Comparison of ENCODE assay signal across 1 cellular context in genomic region chr18:61988100-61988499, GRCh38.
TF ChIP-seq lines count a peak whose summit lies in the region.

No MANE protein-coding gene starts in this region.

TF ChIP-seq in HEK293, 187 proteins besides CTCF, POLR2A, EP300 and RAD21 (continued from another document and continues in another):
- TF ChIP-seq, protein P1, sequence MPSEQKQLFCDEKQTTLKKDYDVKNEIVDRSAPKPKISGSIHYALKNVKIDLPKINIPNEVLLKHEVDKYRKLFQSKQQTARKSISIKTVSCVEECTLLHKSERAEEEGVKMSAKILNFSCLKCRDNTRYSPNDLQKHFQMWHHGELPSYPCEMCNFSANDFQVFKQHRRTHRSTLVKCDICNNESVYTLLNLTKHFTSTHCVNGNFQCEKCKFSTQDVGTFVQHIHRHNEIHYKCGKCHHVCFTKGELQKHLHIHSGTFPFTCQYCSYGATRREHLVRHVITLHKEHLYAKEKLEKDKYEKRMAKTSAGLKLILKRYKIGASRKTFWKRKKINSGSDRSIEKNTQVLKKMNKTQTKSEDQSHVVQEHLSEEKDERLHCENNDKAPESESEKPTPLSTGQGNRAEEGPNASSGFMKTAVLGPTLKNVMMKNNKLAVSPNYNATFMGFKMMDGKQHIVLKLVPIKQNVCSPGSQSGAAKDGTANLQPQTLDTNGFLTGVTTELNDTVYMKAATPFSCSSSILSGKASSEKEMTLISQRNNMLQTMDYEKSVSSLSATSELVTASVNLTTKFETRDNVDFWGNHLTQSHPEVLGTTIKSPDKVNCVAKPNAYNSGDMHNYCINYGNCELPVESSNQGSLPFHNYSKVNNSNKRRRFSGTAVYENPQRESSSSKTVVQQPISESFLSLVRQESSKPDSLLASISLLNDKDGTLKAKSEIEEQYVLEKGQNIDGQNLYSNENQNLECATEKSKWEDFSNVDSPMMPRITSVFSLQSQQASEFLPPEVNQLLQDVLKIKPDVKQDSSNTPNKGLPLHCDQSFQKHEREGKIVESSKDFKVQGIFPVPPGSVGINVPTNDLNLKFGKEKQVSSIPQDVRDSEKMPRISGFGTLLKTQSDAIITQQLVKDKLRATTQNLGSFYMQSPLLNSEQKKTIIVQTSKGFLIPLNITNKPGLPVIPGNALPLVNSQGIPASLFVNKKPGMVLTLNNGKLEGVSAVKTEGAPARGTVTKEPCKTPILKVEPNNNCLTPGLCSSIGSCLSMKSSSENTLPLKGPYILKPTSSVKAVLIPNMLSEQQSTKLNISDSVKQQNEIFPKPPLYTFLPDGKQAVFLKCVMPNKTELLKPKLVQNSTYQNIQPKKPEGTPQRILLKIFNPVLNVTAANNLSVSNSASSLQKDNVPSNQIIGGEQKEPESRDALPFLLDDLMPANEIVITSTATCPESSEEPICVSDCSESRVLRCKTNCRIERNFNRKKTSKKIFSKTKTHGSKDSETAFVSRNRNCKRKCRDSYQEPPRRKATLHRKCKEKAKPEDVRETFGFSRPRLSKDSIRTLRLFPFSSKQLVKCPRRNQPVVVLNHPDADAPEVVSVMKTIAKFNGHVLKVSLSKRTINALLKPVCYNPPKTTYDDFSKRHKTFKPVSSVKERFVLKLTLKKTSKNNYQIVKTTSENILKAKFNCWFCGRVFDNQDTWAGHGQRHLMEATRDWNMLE (tag by site-specific recombination; conservative IDR thresholded peaks at IDR 0.05; ENCODE audit: low read depth), result no peak; the same call in 1 of the 2 replicates
- no peak for TF ChIP-seq ZNF48 (tag by site-specific recombination; IDR thresholded peaks at IDR 0.05)
- no peak for TF ChIP-seq ZNF266 (tag by site-specific recombination; IDR thresholded peaks at IDR 0.05; ENCODE audit: low read depth)
- 0 out of 2 replicates have a peak, but pooled peaks have one; percentile 17 for TF ChIP-seq ZNF398 (tag by site-specific recombination; IDR thresholded peaks at IDR 0.05)
- no peak for TF ChIP-seq SCRT2 (tag by site-specific recombination; IDR thresholded peaks at IDR 0.05)
- TF ChIP-seq ZNF510 (tag by site-specific recombination; IDR thresholded peaks at IDR 0.05; ENCODE audit: insufficient replicate concordance), result no peak
- no peak for TF ChIP-seq ZNF184 (tag by site-specific recombination; IDR thresholded peaks at IDR 0.05)
- TF ChIP-seq ZNF155 (tag by site-specific recombination; IDR thresholded peaks at IDR 0.05), result no peak
- TF ChIP-seq ZNF202 (tag by site-specific recombination; IDR thresholded peaks at IDR 0.05; ENCODE audit: borderline replicate concordance), result no peak
- TF ChIP-seq HOXD13 (CRISPR knock-in tag; IDR thresholded peaks at IDR 0.05; ENCODE audit: borderline replicate concordance), result no peak
- TF ChIP-seq ZNF768 (tag by site-specific recombination; IDR thresholded peaks at IDR 0.05), result no peak
- TF ChIP-seq ZNF311 (tag by site-specific recombination; IDR thresholded peaks at IDR 0.05; ENCODE audit: borderline replicate concordance), result no peak
- TF ChIP-seq ZBTB44 (tag by site-specific recombination; IDR thresholded peaks at IDR 0.05), result no peak
- TF ChIP-seq TCF7L2 (IDR thresholded peaks at IDR 0.05; ENCODE audit: borderline replicate concordance, low read depth, low read length), result no peak
- TF ChIP-seq ZNF394 (tag by site-specific recombination; IDR thresholded peaks at IDR 0.05; ENCODE audit: borderline replicate concordance), result peak; percentile 23; the same call in 1 of the 2 replicates
- TF ChIP-seq ZFP41 (tag by site-specific recombination; IDR thresholded peaks at IDR 0.05; ENCODE audit: borderline replicate concordance), result no peak
- TF ChIP-seq ZBTB20 (tag by site-specific recombination; IDR thresholded peaks at IDR 0.05), result no peak
- no peak for TF ChIP-seq ZNF626 (tag by site-specific recombination; IDR thresholded peaks at IDR 0.05)
- no peak for TF ChIP-seq KLF1 (tag by site-specific recombination; IDR thresholded peaks at IDR 0.05)
- no peak for TF ChIP-seq SP3 (tag by site-specific recombination; IDR thresholded peaks at IDR 0.05)
- TF ChIP-seq ZNF548 (tag by site-specific recombination; IDR thresholded peaks at IDR 0.05), result no peak
- TF ChIP-seq IKZF3 (tag by site-specific recombination; IDR thresholded peaks at IDR 0.05), result no peak
- TF ChIP-seq YY2 (tag by site-specific recombination; IDR thresholded peaks at IDR 0.05), result no peak
- peak; percentile 35; the same call in 1 of the 2 replicates for TF ChIP-seq SP7 (tag by site-specific recombination; IDR thresholded peaks at IDR 0.05)
- TF ChIP-seq, protein P2, sequence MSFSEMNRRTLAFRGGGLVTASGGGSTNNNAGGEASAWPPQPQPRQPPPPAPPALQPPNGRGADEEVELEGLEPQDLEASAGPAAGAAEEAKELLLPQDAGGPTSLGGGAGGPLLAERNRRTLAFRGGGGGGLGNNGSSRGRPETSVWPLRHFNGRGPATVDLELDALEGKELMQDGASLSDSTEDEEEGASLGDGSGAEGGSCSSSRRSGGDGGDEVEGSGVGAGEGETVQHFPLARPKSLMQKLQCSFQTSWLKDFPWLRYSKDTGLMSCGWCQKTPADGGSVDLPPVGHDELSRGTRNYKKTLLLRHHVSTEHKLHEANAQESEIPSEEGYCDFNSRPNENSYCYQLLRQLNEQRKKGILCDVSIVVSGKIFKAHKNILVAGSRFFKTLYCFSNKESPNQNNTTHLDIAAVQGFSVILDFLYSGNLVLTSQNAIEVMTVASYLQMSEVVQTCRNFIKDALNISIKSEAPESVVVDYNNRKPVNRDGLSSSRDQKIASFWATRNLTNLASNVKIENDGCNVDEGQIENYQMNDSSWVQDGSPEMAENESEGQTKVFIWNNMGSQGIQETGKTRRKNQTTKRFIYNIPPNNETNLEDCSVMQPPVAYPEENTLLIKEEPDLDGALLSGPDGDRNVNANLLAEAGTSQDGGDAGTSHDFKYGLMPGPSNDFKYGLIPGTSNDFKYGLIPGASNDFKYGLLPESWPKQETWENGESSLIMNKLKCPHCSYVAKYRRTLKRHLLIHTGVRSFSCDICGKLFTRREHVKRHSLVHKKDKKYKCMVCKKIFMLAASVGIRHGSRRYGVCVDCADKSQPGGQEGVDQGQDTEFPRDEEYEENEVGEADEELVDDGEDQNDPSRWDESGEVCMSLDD (tag by site-specific recombination; IDR thresholded peaks at IDR 0.05), result no peak
- TF ChIP-seq ZBTB8A (tag by site-specific recombination; IDR thresholded peaks at IDR 0.05), result 0 out of 2 replicates have a peak, but pooled peaks have one; percentile 11
- TF ChIP-seq, protein P3, sequence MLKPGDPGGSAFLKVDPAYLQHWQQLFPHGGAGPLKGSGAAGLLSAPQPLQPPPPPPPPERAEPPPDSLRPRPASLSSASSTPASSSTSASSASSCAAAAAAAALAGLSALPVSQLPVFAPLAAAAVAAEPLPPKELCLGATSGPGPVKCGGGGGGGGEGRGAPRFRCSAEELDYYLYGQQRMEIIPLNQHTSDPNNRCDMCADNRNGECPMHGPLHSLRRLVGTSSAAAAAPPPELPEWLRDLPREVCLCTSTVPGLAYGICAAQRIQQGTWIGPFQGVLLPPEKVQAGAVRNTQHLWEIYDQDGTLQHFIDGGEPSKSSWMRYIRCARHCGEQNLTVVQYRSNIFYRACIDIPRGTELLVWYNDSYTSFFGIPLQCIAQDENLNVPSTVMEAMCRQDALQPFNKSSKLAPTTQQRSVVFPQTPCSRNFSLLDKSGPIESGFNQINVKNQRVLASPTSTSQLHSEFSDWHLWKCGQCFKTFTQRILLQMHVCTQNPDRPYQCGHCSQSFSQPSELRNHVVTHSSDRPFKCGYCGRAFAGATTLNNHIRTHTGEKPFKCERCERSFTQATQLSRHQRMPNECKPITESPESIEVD (tag by site-specific recombination; IDR thresholded peaks at IDR 0.05), result peak; percentile 61
- no peak for TF ChIP-seq ZNF473 (tag by site-specific recombination; IDR thresholded peaks at IDR 0.05)
- 0 out of 2 replicates have a peak, but pooled peaks have one; percentile 18 for TF ChIP-seq OVOL3 (tag by site-specific recombination; IDR thresholded peaks at IDR 0.05)
- no peak for TF ChIP-seq ZNF2 (tag by site-specific recombination; IDR thresholded peaks at IDR 0.05)
- TF ChIP-seq, protein P4, sequence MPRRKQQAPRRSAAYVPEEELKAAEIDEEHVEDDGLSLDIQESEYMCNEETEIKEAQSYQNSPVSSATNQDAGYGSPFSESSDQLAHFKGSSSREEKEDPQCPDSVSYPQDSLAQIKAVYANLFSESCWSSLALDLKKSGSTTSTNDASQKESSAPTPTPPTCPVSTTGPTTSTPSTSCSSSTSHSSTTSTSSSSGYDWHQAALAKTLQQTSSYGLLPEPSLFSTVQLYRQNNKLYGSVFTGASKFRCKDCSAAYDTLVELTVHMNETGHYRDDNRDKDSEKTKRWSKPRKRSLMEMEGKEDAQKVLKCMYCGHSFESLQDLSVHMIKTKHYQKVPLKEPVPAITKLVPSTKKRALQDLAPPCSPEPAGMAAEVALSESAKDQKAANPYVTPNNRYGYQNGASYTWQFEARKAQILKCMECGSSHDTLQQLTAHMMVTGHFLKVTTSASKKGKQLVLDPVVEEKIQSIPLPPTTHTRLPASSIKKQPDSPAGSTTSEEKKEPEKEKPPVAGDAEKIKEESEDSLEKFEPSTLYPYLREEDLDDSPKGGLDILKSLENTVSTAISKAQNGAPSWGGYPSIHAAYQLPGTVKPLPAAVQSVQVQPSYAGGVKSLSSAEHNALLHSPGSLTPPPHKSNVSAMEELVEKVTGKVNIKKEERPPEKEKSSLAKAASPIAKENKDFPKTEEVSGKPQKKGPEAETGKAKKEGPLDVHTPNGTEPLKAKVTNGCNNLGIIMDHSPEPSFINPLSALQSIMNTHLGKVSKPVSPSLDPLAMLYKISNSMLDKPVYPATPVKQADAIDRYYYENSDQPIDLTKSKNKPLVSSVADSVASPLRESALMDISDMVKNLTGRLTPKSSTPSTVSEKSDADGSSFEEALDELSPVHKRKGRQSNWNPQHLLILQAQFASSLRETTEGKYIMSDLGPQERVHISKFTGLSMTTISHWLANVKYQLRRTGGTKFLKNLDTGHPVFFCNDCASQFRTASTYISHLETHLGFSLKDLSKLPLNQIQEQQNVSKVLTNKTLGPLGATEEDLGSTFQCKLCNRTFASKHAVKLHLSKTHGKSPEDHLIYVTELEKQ (tag by site-specific recombination; IDR thresholded peaks at IDR 0.05; ENCODE audit: borderline replicate concordance), result no peak
- TF ChIP-seq, protein P5, sequence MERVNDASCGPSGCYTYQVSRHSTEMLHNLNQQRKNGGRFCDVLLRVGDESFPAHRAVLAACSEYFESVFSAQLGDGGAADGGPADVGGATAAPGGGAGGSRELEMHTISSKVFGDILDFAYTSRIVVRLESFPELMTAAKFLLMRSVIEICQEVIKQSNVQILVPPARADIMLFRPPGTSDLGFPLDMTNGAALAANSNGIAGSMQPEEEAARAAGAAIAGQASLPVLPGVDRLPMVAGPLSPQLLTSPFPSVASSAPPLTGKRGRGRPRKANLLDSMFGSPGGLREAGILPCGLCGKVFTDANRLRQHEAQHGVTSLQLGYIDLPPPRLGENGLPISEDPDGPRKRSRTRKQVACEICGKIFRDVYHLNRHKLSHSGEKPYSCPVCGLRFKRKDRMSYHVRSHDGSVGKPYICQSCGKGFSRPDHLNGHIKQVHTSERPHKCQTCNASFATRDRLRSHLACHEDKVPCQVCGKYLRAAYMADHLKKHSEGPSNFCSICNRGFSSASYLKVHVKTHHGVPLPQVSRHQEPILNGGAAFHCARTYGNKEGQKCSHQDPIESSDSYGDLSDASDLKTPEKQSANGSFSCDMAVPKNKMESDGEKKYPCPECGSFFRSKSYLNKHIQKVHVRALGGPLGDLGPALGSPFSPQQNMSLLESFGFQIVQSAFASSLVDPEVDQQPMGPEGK (tag by site-specific recombination; IDR thresholded peaks at IDR 0.05), result no peak
- TF ChIP-seq ZNF157 (tag by site-specific recombination; IDR thresholded peaks at IDR 0.05), result no peak
- no peak for TF ChIP-seq ZNF221 (tag by site-specific recombination; IDR thresholded peaks at IDR 0.05; ENCODE audit: borderline replicate concordance)
- TF ChIP-seq, protein P6, sequence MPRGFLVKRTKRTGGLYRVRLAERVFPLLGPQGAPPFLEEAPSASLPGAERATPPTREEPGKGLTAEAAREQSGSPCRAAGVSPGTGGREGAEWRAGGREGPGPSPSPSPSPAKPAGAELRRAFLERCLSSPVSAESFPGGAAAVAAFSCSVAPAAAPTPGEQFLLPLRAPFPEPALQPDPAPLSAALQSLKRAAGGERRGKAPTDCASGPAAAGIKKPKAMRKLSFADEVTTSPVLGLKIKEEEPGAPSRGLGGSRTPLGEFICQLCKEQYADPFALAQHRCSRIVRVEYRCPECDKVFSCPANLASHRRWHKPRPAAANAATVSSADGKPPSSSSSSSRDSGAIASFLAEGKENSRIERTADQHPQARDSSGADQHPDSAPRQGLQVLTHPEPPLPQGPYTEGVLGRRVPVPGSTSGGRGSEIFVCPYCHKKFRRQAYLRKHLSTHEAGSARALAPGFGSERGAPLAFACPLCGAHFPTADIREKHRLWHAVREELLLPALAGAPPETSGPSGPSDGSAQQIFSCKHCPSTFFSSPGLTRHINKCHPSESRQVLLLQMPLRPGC (tag by site-specific recombination; IDR thresholded peaks at IDR 0.05), result no peak
- no peak for TF ChIP-seq ZNF785 (tag by site-specific recombination; IDR thresholded peaks at IDR 0.05)
- TF ChIP-seq ZNF211 (tag by site-specific recombination; IDR thresholded peaks at IDR 0.05; ENCODE audit: low read depth), result no peak
- TF ChIP-seq ZNF341 (tag by site-specific recombination; IDR thresholded peaks at IDR 0.05; ENCODE audit: low read depth), result no peak
- TF ChIP-seq ZEB2 (tag by site-specific recombination; IDR thresholded peaks at IDR 0.05), result no peak
- no peak for TF ChIP-seq REPIN1 (tag by site-specific recombination; IDR thresholded peaks at IDR 0.05; ENCODE audit: low read depth)
- no peak for TF ChIP-seq ZNF404 (tag by site-specific recombination; IDR thresholded peaks at IDR 0.05)
- no peak for TF ChIP-seq ZNF560 (tag by site-specific recombination; IDR thresholded peaks at IDR 0.05; ENCODE audit: borderline replicate concordance)
